In genomic region chr2:169732583-169733358, GRCh38 we compare ENCODE assay signal across 8 cellular contexts. TPM values are rescaled to one million over a fixed set of nuclear protein-coding genes. Genes with fewer than 3 reads are reported as not detected.
A peak's percentile ranks its signal among the peaks of the same experiment; 100 is the strongest.
DNase-seq lines count a peak whose midpoint lies in the region; ATAC-seq and TF ChIP-seq lines count a peak whose summit lies in the region.

No MANE protein-coding gene starts in this region.

- intact Hi-C loops in CD14-positive monocyte (cut with micrococcal nuclease) (no loop called here), mucosa of descending colon (cut with DNase I, micrococcal nuclease) (no loop called here)

- no peaks in the 10 kb centered on the region for H3K36me3 ChIP-seq in mucosa of descending colon (ENCODE audit: low read depth)

- peaks cover 13% of the 10 kb centered on the region for H3K4me1 Mint-ChIP-seq in CD14-positive monocyte

- H3K27ac Mint-ChIP-seq in CD14-positive monocyte: peak overlapping the region in 1 of 7 donors; percentile 35

- H3K9me3 Mint-ChIP-seq in CD14-positive monocyte: peaks cover 0 to 3% (median 0%) of the 10 kb centered on the region in 7 donors

- TF ChIP-seq CTCF in CD14-positive monocyte (IDR thresholded peaks at IDR 0.05) (no peak), mucosa of descending colon (IDR thresholded peaks at IDR 0.05) (no peak)

- peak overlapping the region; percentile 85 to 97 for H3K4me3 Mint-ChIP-seq in CD14-positive monocyte

- peaks cover 8% of the 10 kb centered on the region for H3K4me1 ChIP-seq in mucosa of descending colon (ENCODE audit: low read depth)

- in situ Hi-C loops in ACHN (cut with HindIII; ENCODE audit: low pct_ligation_motif_present, low pct_unique_long_range_greater_than_20kb, low sequenced_read_pairs): no loop called here

- no peaks in the 10 kb centered on the region for H3K9me3 ChIP-seq in mucosa of descending colon

- no peak overlapping the region for H3K4me3 ChIP-seq in mucosa of descending colon

- peaks cover 18 to 30% (median 22%) of the 10 kb centered on the region in 3 donors for H3K27me3 Mint-ChIP-seq in CD14-positive monocyte (ENCODE audit: low read depth in 3 of 3)

- no peaks in the 10 kb centered on the region for H3K36me3 Mint-ChIP-seq in CD14-positive monocyte

- DNase-seq in CD14-positive monocyte (ENCODE audit: low spot score): no peak
- peak; percentile 82 to 86 for DNase-seq in Kasumi-1 (lab: John Stamatoyannopoulos, UW)
- DNase-seq in mucosa of descending colon: no peak
- DNase-seq in ACHN: no peak
- no peak for DNase-seq in stimulated activated CD4-positive, alpha-beta T cell treated with anti-CD3 and anti-CD28 coated beads, Interleukin-4, amount 100 ng/mL, for 24 hours
- no peak for DNase-seq in COLO829 (ENCODE audit: low spot score)
- DNase-seq in stimulated activated naive CD4-positive, alpha-beta T cell (lab: John Stamatoyannopoulos, UW): no peak

- ATAC-seq in mucosa of descending colon: peak; percentile 30

- H3K27ac ChIP-seq in cingulate gyrus (ENCODE audit: low read depth, low read length): peak overlapping the region; percentile 35

RNA-seq across cellular contexts. Expression of gene KLHL23, which starts 0.9 kb away (rescaled TPM):
- polyA plus RNA-seq in CD14-positive monocyte: under 1 TPM; 0.11 to 0.12 TPM
- total RNA-seq in mucosa of descending colon: 10 to 100 TPM; 12.1 to 57.4 (median 13.1) TPM

RNA-seq across cellular contexts. Expression of gene PHOSPHO2, which starts 38.5 kb away (rescaled TPM):
- 1 to 10 TPM in 1 of 2 donors, under 1 TPM in 1; 0.74 to 1.2 TPM for polyA plus RNA-seq in CD14-positive monocyte
- 10 to 100 TPM in 2 of 3 donors, 1 to 10 TPM in 1; 7.3 to 11.4 (median 10.7) TPM for total RNA-seq in mucosa of descending colon

RNA-seq across cellular contexts. Expression of gene CFAP210, which starts 38.6 kb away (rescaled TPM):
- not detected for polyA plus RNA-seq in CD14-positive monocyte
- total RNA-seq in mucosa of descending colon: not detected

Comparison
In these comparisons a context has a peak if more than half of its experiments do, and no peak if none do; other contexts are left out.
1. DNase-seq: peak in Kasumi-1 (2 of 2); none in CD14-positive monocyte (single experiment), mucosa of descending colon (0 of 3), ACHN (single experiment), stimulated activated CD4-positive, alpha-beta T cell treated with anti-CD3 and anti-CD28 coated beads, Interleukin-4, amount 100 ng/mL, for 24 hours (single experiment), COLO829 (single experiment) and stimulated activated naive CD4-positive, alpha-beta T cell (0 of 6).